In genomic region chr17:58336456-58337094, GRCh38 we compare ENCODE assay signal across 9 cellular contexts. TPM values are rescaled to one million over a fixed set of nuclear protein-coding genes. Genes with fewer than 3 reads are reported as not detected.
DNase-seq lines count a peak whose midpoint lies in the region; ATAC-seq and TF ChIP-seq lines count a peak whose summit lies in the region.
"Had no signal": no experiment of that assay in that cellular context is flagged by ENCODE, and none has a peak within 500 bp of the region (broad histone marks: within the 10 kb centered on the region; RNA-seq: fewer than 3 reads in every experiment).

No MANE protein-coding gene starts in this region.

- peaks cover 10% of the 10 kb centered on the region for H3F3A ChIP-seq in OCI-LY1 (ENCODE audit: insufficient read depth, low read length)

- DNase-seq in GF-D8 (lab: John Stamatoyannopoulos, UW) (peak; percentile 51), endodermal cell (peak; percentile 60), NCI-H446 (lab: John Stamatoyannopoulos, UW) (no peak)

- H3K79me2 ChIP-seq in OCI-LY1 (ENCODE audit: insufficient read depth, low read length) (peaks cover 17% of the 10 kb centered on the region), parathyroid adenoma (no peaks in the 10 kb centered on the region)

- H3K36me3 Mint-ChIP-seq in endodermal cell (ENCODE audit: low read depth), result no peaks in the 10 kb centered on the region

- H3K9me3 ChIP-seq in OCI-LY1 (ENCODE audit: low read length) (no peaks in the 10 kb centered on the region), endodermal cell (ENCODE audit: control insufficient read depth, low read length) (no peaks in the 10 kb centered on the region), parathyroid adenoma (ENCODE audit: control insufficient read depth, low read length) (no peaks in the 10 kb centered on the region)
- H3K9me3 ChIP-seq: SJSA1 had no signal

- H3K27me3 Mint-ChIP-seq in endodermal cell (ENCODE audit: insufficient read depth), result no peaks in the 10 kb centered on the region

- H3K4me2 ChIP-seq in OCI-LY1 (ENCODE audit: low read length), result peak overlapping the region; percentile 97
- no peak overlapping the region for H3K4me2 ChIP-seq in parathyroid adenoma (ENCODE audit: low read length)

- H2AFZ ChIP-seq in OCI-LY1 (ENCODE audit: low read length) (no peak overlapping the region), parathyroid adenoma (no peak overlapping the region)

- H3K27ac Mint-ChIP-seq in endodermal cell, result peak overlapping the region; percentile 20

- peak overlapping the region; percentile 99 for H3K4me3 ChIP-seq in OCI-LY1 (ENCODE audit: low read depth, low read length, poor library complexity, severe bottlenecking)
- H3K4me3 ChIP-seq in endodermal cell (ENCODE audit: low read length), result no peak overlapping the region
- H3K4me3 ChIP-seq in parathyroid adenoma (ENCODE audit: low read depth, low read length), result no peak overlapping the region
- H3K4me3 ChIP-seq: SJSA1 had no signal

- H3K36me3 ChIP-seq in OCI-LY1 (ENCODE audit: insufficient read depth, low read length) (peaks cover 19% of the 10 kb centered on the region), endodermal cell (ENCODE audit: control insufficient read depth, insufficient read depth, low read length) (no peaks in the 10 kb centered on the region), parathyroid adenoma (ENCODE audit: control insufficient read depth, insufficient read depth, low read length) (no peaks in the 10 kb centered on the region)
- H3K36me3 ChIP-seq: SJSA1 had no signal

- peak overlapping the region; percentile 99 for H3K27ac ChIP-seq in OCI-LY1 (ENCODE audit: low read depth, low read length, poor library complexity, severe bottlenecking)
- no peak overlapping the region for H3K27ac ChIP-seq in endodermal cell (ENCODE audit: low read depth, low read length)
- peak overlapping the region; percentile 63 for H3K27ac ChIP-seq in parathyroid adenoma

- H3K27me3 ChIP-seq in OCI-LY1 (ENCODE audit: insufficient read depth, low read length) (no peaks in the 10 kb centered on the region), endodermal cell (ENCODE audit: control insufficient read depth, insufficient read depth, low read length, poor library complexity, severe bottlenecking) (no peaks in the 10 kb centered on the region), parathyroid adenoma (ENCODE audit: control insufficient read depth, insufficient read depth, low read length) (no peaks in the 10 kb centered on the region)
- H3K27me3 ChIP-seq: SJSA1 had no signal

- ATAC-seq in HG03378 (IDR thresholded peaks at IDR 0.05; ENCODE audit: unreplicated experiment) (no peak), HG02852 (IDR thresholded peaks at IDR 0.05; ENCODE audit: unreplicated experiment) (no peak), HG03460 (IDR thresholded peaks at IDR 0.05; ENCODE audit: unreplicated experiment) (no peak)

- H3K4me1 Mint-ChIP-seq in endodermal cell, result peaks cover 26% of the 10 kb centered on the region

- no peaks in the 10 kb centered on the region for H3K9me3 Mint-ChIP-seq in endodermal cell

- H3K4me1 ChIP-seq in OCI-LY1 (ENCODE audit: insufficient read depth, low read length, severe bottlenecking) (peaks cover 88% of the 10 kb centered on the region), endodermal cell (ENCODE audit: control insufficient read depth, insufficient read depth, low read length) (peaks cover 6% of the 10 kb centered on the region), parathyroid adenoma (no peaks in the 10 kb centered on the region)

- H3K4me3 Mint-ChIP-seq in endodermal cell, result no peak overlapping the region

- H3K9ac ChIP-seq in OCI-LY1 (ENCODE audit: low read length), result peak overlapping the region; percentile 99
- H3K9ac ChIP-seq in endodermal cell (ENCODE audit: extremely low read depth, low read length, poor library complexity, severe bottlenecking), result no peak overlapping the region
- no peak overlapping the region for H3K9ac ChIP-seq in parathyroid adenoma

- 85 to 86% methylated on average over 3 to 4 of the region's 5 CpGs for WGBS in endodermal cell (ENCODE audit: insufficient coverage in 1 of 2, insufficient read length in 1 of 2), 2 experiments

- H4K20me1 ChIP-seq in OCI-LY1 (ENCODE audit: insufficient read depth, low read length), result no peaks in the 10 kb centered on the region

- TF ChIP-seq CTCF in OCI-LY1 (IDR thresholded peaks at IDR 0.05; ENCODE audit: low read length) (no peak), endodermal cell (conservative IDR thresholded peaks at IDR 0.05) (no peak), parathyroid adenoma (IDR thresholded peaks at IDR 0.05) (no peak)

- H3K9me2 ChIP-seq in OCI-LY1 (ENCODE audit: low read depth, low read length), result no peaks in the 10 kb centered on the region

RNA-seq across cellular contexts. Expression of gene TSPOAP1, which starts 8.0 kb away (rescaled TPM):
- 10 to 100 TPM; 31.3 to 36.8 TPM for total RNA-seq in endodermal cell
- polyA plus RNA-seq in endodermal cell (2013, experiment 1 of 2), result 24.0 TPM
- polyA plus RNA-seq in endodermal cell (2013, experiment 2 of 2), result 22.4 TPM

RNA-seq across cellular contexts. Expression of gene SUPT4H1, which starts 15.4 kb away (rescaled TPM):
- 10 to 100 TPM; 97.2 to 98.8 TPM for total RNA-seq in endodermal cell
- polyA plus RNA-seq in endodermal cell (2013, experiment 1 of 2), result 87.0 TPM
- polyA plus RNA-seq in endodermal cell (2013, experiment 2 of 2), result 73.6 TPM

RNA-seq across cellular contexts. Expression of gene MPO, which starts 55.8 kb away (rescaled TPM):
- not detected for total RNA-seq in endodermal cell
- not detected for polyA plus RNA-seq in endodermal cell (2013, experiment 1 of 2)
- not detected for polyA plus RNA-seq in endodermal cell (2013, experiment 2 of 2)
- total RNA-seq: SJSA1 had no signal

Comparison
In these comparisons a context has a peak if more than half of its experiments do, and no peak if none do; other contexts are left out.
1. DNase-seq: peak in GF-D8 (single experiment) and endodermal cell (single experiment); none in NCI-H446 (0 of 2).